8 cellular contexts compared by ENCODE assay signal in genomic region chr7:100852048-100852872, GRCh38. TPM values are rescaled to one million over a fixed set of nuclear protein-coding genes. Genes with fewer than 3 reads are reported as not detected.
DNase-seq lines count a peak whose midpoint lies in the region; ATAC-seq and TF ChIP-seq lines count a peak whose summit lies in the region.

Gene SLC12A9 (plus strand): TSS chr7:100852713. CDS start chr7:100854198, 1,485 bp downstream.

- H3K27ac ChIP-seq in right atrium auricular region: peak within 1 kb of the TSS; percentile 63
- H3K27ac ChIP-seq in psoas muscle: peak within 1 kb of the TSS; percentile 43
- peak within 1 kb of the TSS; percentile 62 for H3K27ac ChIP-seq in urinary bladder (ENCODE audit: low read depth)

- no peaks in the 10 kb centered on the region for H3K27me3 ChIP-seq in right atrium auricular region
- H3K27me3 ChIP-seq in psoas muscle (ENCODE audit: insufficient read depth in 3 of 3, low read length in 2 of 3): no peaks in the 10 kb centered on the region

- H3K9me3 ChIP-seq in right atrium auricular region (no peaks in the 10 kb centered on the region), psoas muscle (no peaks in the 10 kb centered on the region)

- DNase-seq in NCI-H1694 (lab: John Stamatoyannopoulos, UW) (peak; percentile 74), T-helper 2 cell (peak; percentile 70 to 91 (median 80)), amygdala (lab: John Stamatoyannopoulos, UW) (peak; percentile 9 to 90 (median 78)), right atrium auricular region (ENCODE audit: low spot score) (peak; percentile 88), psoas muscle (peak; percentile 92 to 94)

- peak; percentile 80 for ATAC-seq in HG02840 (IDR thresholded peaks at IDR 0.05; ENCODE audit: low FRiP score, unreplicated experiment)
- ATAC-seq in psoas muscle: peak; percentile 98 to 100 (median 99)

- H3K4me3 ChIP-seq in right atrium auricular region: peak within 1 kb of the TSS; percentile 54 to 76
- peak within 1 kb of the TSS; percentile 71 for H3K4me3 ChIP-seq in psoas muscle
- peak within 1 kb of the TSS; percentile 70 for H3K4me3 ChIP-seq in urinary bladder (ENCODE audit: low read depth, low read length)

- H3K36me3 ChIP-seq in right atrium auricular region: no peaks in the 10 kb centered on the region
- no peaks in the 10 kb centered on the region for H3K36me3 ChIP-seq in psoas muscle (ENCODE audit: insufficient read depth in 1 of 2, low read depth in 1 of 2)
- H3K36me3 ChIP-seq in urinary bladder (ENCODE audit: insufficient read depth): no peaks in the 10 kb centered on the region

- TF ChIP-seq CTCF in GM12874 (IDR thresholded peaks at IDR 0.05; ENCODE audit: insufficient read depth, low read depth, low read length): peak; percentile 97
- TF ChIP-seq CTCF in right atrium auricular region (IDR thresholded peaks at IDR 0.05): peak; percentile 89 to 93
- peak; percentile 78 for TF ChIP-seq CTCF in psoas muscle (IDR thresholded peaks at IDR 0.05)

- intact Hi-C loops in psoas muscle (cut with DNase I): loop anchor here (1.0 to 5.0 kb wide), 4 partner anchors 50 to 150 kb away; partner anchors contain the start of gene POP7 (in 1 of the 2)

- WGBS in psoas muscle, 3 donors: 0 to 1% (median 1%) methylated on average over 57 to 71 of the region's 71 CpGs
- WGBS in urinary bladder: under 1% methylated on average over 71 of the region's 71 CpGs

- peaks cover 0 to 16% of the 10 kb centered on the region in 2 donors for H3K4me1 ChIP-seq in right atrium auricular region
- peaks cover 8% of the 10 kb centered on the region for H3K4me1 ChIP-seq in psoas muscle
- no peaks in the 10 kb centered on the region for H3K4me1 ChIP-seq in urinary bladder (ENCODE audit: insufficient read depth)

RNA-seq across cellular contexts. Expression of gene SLC12A9, which starts in this region (rescaled TPM):
- total RNA-seq in right atrium auricular region (1 to 10 TPM; 5.0 to 9.0 TPM), psoas muscle (1 to 10 TPM; 2.9 to 4.7 (median 3.9) TPM), urinary bladder (13.6 TPM)
- polyA plus RNA-seq in psoas muscle (1 to 10 TPM; 2.2 to 3.3 (median 2.5) TPM), urinary bladder (29.0 TPM)

Comparison
In these comparisons a context has a peak if more than half of its experiments do, and no peak if none do; other contexts are left out.
1. Peak in every context shown above with its lines: DNase-seq, ATAC-seq, H3K4me3 ChIP-seq and H3K27ac ChIP-seq.